In genomic region chr5:160286947-160287346, GRCh38 we compare ENCODE assay signal across 21 cellular contexts. TPM values are rescaled to one million over a fixed set of nuclear protein-coding genes. Genes with fewer than 3 reads are reported as not detected.
A peak's percentile ranks its signal among the peaks of the same experiment; 100 is the strongest.
DNase-seq lines count a peak whose midpoint lies in the region; ATAC-seq and TF ChIP-seq lines count a peak whose summit lies in the region.
"Had no signal": no experiment of that assay in that cellular context is flagged by ENCODE, and none has a peak within 500 bp of the region (broad histone marks: within the 10 kb centered on the region; RNA-seq: fewer than 3 reads in every experiment).

No MANE protein-coding gene starts in this region.

- no peaks in the 10 kb centered on the region for H3K27me3 Mint-ChIP-seq in mesothelial cell of epicardium (ENCODE audit: low read depth)

- H3K4me1 Mint-ChIP-seq in mesothelial cell of epicardium, result peaks cover 21% of the 10 kb centered on the region
- H3K4me1 Mint-ChIP-seq: activated CD4-positive, alpha-beta T cell treated with anti-CD3 and anti-CD28 coated beads, Interleukin-2, amount 10 ng/mL, durations not matched to agents 24 days and 14 days; naive B cell had no signal

- TF ChIP-seq POLR2A in gastroesophageal sphincter (IDR thresholded peaks at IDR 0.05), result no peak
- no peak for TF ChIP-seq POLR2A in upper lobe of left lung (IDR thresholded peaks at IDR 0.05)

- no peak for TF ChIP-seq EP300 in gastroesophageal sphincter (IDR thresholded peaks at IDR 0.05)
- no peak for TF ChIP-seq EP300 in upper lobe of left lung (IDR thresholded peaks at IDR 0.05)

- H3K36me3 Mint-ChIP-seq in mesothelial cell of epicardium, result no peaks in the 10 kb centered on the region
- H3K36me3 Mint-ChIP-seq: naive B cell had no signal

- H3K4me3 Mint-ChIP-seq in mesothelial cell of epicardium, result no peak overlapping the region
- H3K4me3 Mint-ChIP-seq: activated CD4-positive, alpha-beta T cell treated with anti-CD3 and anti-CD28 coated beads, Interleukin-2, amount 10 ng/mL, durations not matched to agents 24 days and 14 days had no signal

- TF ChIP-seq CTCF in right atrium auricular region (IDR thresholded peaks at IDR 0.05) (no peak), gastroesophageal sphincter (IDR thresholded peaks at IDR 0.05) (no peak), mesothelial cell of epicardium (IDR thresholded peaks at IDR 0.05; ENCODE audit: unreplicated experiment) (no peak), upper lobe of left lung (IDR thresholded peaks at IDR 0.05) (no peak)

- DNase-seq in right atrium auricular region (ENCODE audit: low spot score), result no peak
- DNase-seq in left cardiac atrium, result no peak
- no peak for DNase-seq in mesothelial cell of epicardium (ENCODE audit: low spot score in 2 of 2, unreplicated experiment in 2 of 2)
- no peak for DNase-seq in upper lobe of left lung
- DNase-seq in HuH-7.5 (ENCODE audit: low spot score), result no peak
- no peak for DNase-seq in NCI-H2227 (lab: John Stamatoyannopoulos, UW; ENCODE audit: unreplicated experiment)
- no peak for DNase-seq in NCI-H2029 treated with DMSO at 0.1 percent for 48 hours (lab: John Stamatoyannopoulos, UW)
- DNase-seq: activated CD4-positive, alpha-beta T cell treated with anti-CD3 and anti-CD28 coated beads, Interleukin-2, amount 10 ng/mL, durations not matched to agents 24 days and 14 days; activated CD8-positive, alpha-beta memory T cell treated with anti-CD3 and anti-CD28 coated beads, Interleukin-2, amount 50 U/mL, for 4 hours; activated gamma-delta T cell treated with Interleukin-2 at 50 U/mL for 16 hours; amniotic stem cell; naive B cell; NCI-H1436; stimulated activated CD4-positive, alpha-beta T cell treated with anti-CD3 and anti-CD28 coated beads, Interleukin-4, amount 100 ng/mL, for 4 hours; SW 1271 had no signal

- peaks cover 0 to 42% of the 10 kb centered on the region in 2 donors for H3K4me1 ChIP-seq in right atrium auricular region
- peaks cover 4 to 22% (median 11%) of the 10 kb centered on the region in 3 donors for H3K4me1 ChIP-seq in gastroesophageal sphincter
- H3K4me1 ChIP-seq in upper lobe of left lung, result peaks cover 25 to 50% (median 38%) of the 10 kb centered on the region in 4 donors

- H3K9me3 ChIP-seq in right atrium auricular region, result no peaks in the 10 kb centered on the region
- H3K9me3 ChIP-seq in gastroesophageal sphincter, result no peaks in the 10 kb centered on the region
- H3K9me3 ChIP-seq in upper lobe of left lung, result no peaks in the 10 kb centered on the region
- H3K9me3 ChIP-seq: Peyer's patch had no signal

- no peaks in the 10 kb centered on the region for H3K9me3 Mint-ChIP-seq in mesothelial cell of epicardium
- H3K9me3 Mint-ChIP-seq: activated CD4-positive, alpha-beta T cell treated with anti-CD3 and anti-CD28 coated beads, Interleukin-2, amount 10 ng/mL, durations not matched to agents 24 days and 14 days; naive B cell had no signal

- H3K27me3 ChIP-seq in right atrium auricular region (no peaks in the 10 kb centered on the region), gastroesophageal sphincter (no peaks in the 10 kb centered on the region), upper lobe of left lung (no peaks in the 10 kb centered on the region)
- H3K27me3 ChIP-seq: Peyer's patch had no signal

- peak overlapping the region; percentile 89 for H3K27ac Mint-ChIP-seq in mesothelial cell of epicardium
- H3K27ac Mint-ChIP-seq: activated CD4-positive, alpha-beta T cell treated with anti-CD3 and anti-CD28 coated beads, Interleukin-2, amount 10 ng/mL, durations not matched to agents 24 days and 14 days; naive B cell had no signal

- H3K36me3 ChIP-seq in right atrium auricular region (no peaks in the 10 kb centered on the region), gastroesophageal sphincter (no peaks in the 10 kb centered on the region), upper lobe of left lung (no peaks in the 10 kb centered on the region)
- H3K36me3 ChIP-seq: Peyer's patch had no signal

- peak overlapping the region; percentile 65 for H3K27ac ChIP-seq in right atrium auricular region
- peak overlapping the region in 3 of 4 donors; percentile 33 to 72 (median 64) for H3K27ac ChIP-seq in gastroesophageal sphincter
- H3K27ac ChIP-seq in upper lobe of left lung, result peak overlapping the region; percentile 62 to 78 (median 72)

- WGBS in gastroesophageal sphincter (ENCODE audit: low coverage in 1 of 2), 2 donors, result 71 to 86% methylated on average over 2 to 6 of the region's 6 CpGs
- 73 to 77% methylated on average over 6 of the region's 6 CpGs for WGBS in upper lobe of left lung, 2 donors

- no peak overlapping the region for H3K4me3 ChIP-seq in right atrium auricular region
- H3K4me3 ChIP-seq in gastroesophageal sphincter, result no peak overlapping the region
- no peak overlapping the region for H3K4me3 ChIP-seq in upper lobe of left lung
- H3K4me3 ChIP-seq: Peyer's patch, smooth muscle cell had no signal

- intact Hi-C loops in left cardiac atrium (cut with DNase I), result no loop called here

- no peak for ATAC-seq in left cardiac atrium
- no peak for ATAC-seq in gastroesophageal sphincter
- no peak for ATAC-seq in upper lobe of left lung (ENCODE audit: low FRiP score in 2 of 2)

RNA-seq across cellular contexts. Expression of gene CCNJL, which starts 25.4 kb away (rescaled TPM):
- 1 to 10 TPM; 2.7 to 5.5 TPM for total RNA-seq in right atrium auricular region
- total RNA-seq in left cardiac atrium, result 1 to 10 TPM; 5.5 to 5.6 TPM
- total RNA-seq in gastroesophageal sphincter, result 1 to 10 TPM in 1 of 4 donors, under 1 TPM in 3; 0.35 to 1.9 (median 0.65) TPM
- total RNA-seq in mesothelial cell of epicardium, result 8.2 to 9.7 TPM (median 8.9 TPM) in 3 replicates
- total RNA-seq in upper lobe of left lung, result 10 to 100 TPM; 15.6 to 25.2 (median 21.2) TPM
- total RNA-seq: activated CD4-positive, alpha-beta T cell treated with anti-CD3 and anti-CD28 coated beads, Interleukin-2, amount 10 ng/mL, durations not matched to agents 24 days and 14 days had no signal

RNA-seq across cellular contexts. Expression of gene FABP6, which starts 57.6 kb away (rescaled TPM):
- total RNA-seq in right atrium auricular region (not detected), left cardiac atrium (under 1 TPM in 1 of 2 donors, not detected in 1; 0.68 TPM), gastroesophageal sphincter (not detected), mesothelial cell of epicardium (not detected in 3 replicates), upper lobe of left lung (10 to 100 TPM in 2 of 6 donors, 1 to 10 TPM in 2, not detected in 2; 4.4 to 14.4 (median 9.1) TPM)
- total RNA-seq: activated CD4-positive, alpha-beta T cell treated with anti-CD3 and anti-CD28 coated beads, Interleukin-2, amount 10 ng/mL, durations not matched to agents 24 days and 14 days; cerebellum; liver; posterior vena cava; smooth muscle cell had no signal
